ENCODE assay signal across 11 cellular contexts in the genomic region with DNA sequence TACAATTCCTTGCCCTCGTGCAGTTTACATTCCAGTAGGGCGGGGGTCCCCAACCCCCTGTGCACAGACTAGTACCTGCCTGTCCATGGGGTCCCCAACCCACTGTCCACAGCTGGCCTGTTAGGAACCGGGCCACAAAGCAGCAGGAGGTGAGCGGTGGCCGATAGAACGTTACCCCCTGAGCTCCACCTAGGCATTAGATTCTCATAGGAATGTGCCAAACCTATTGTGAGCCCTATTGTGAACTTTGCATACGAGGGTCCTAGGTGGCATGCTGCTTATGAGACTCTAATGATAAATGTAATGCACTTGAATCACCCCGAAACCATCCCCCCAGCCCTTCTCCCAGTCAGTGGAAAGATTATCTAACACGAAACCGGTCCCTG. TPM values are rescaled to one million over a fixed set of nuclear protein-coding genes. Genes with fewer than 3 reads are reported as not detected.
DNase-seq lines count a peak whose midpoint lies in the region; ATAC-seq, FAIRE-seq and TF ChIP-seq lines count a peak whose summit lies in the region.
"Had no signal": no experiment of that assay in that cellular context is flagged by ENCODE, and none has a peak within 500 bp of the region (broad histone marks: within the 10 kb centered on the region; RNA-seq: fewer than 3 reads in every experiment).

No MANE protein-coding gene starts in this region.

- CTCF ChIA-PET in activated B cell treated with CpG ODN at 0.5 μM for 24 hours (lab: Charles Lee), result no interaction called here

- H3K4me3 Mint-ChIP-seq in activated B cell treated with CpG ODN at 0.5 μM for 24 hours, result peak overlapping the region; percentile 66
- peak overlapping the region; percentile 56 for H3K4me3 Mint-ChIP-seq in memory B cell

- 93 to 95% (median 95%) methylated on average over 10 of the region's 10 CpGs for WGBS in small intestine, 3 donors

- H3K36me3 Mint-ChIP-seq in activated B cell treated with CpG ODN at 0.5 μM for 24 hours (ENCODE audit: low read depth) (peaks cover 5% of the 10 kb centered on the region), memory B cell (no peaks in the 10 kb centered on the region)

- POLR2A ChIA-PET in activated B cell treated with CpG ODN at 0.5 μM for 24 hours (lab: Charles Lee), result no interaction called here

- no peak for ATAC-seq in activated B cell treated with CpG ODN at 0.5 μM for 24 hours (ENCODE audit: low read depth)
- ATAC-seq in memory B cell (ENCODE audit: low read depth), result no peak

- H3K27ac Mint-ChIP-seq in activated B cell treated with CpG ODN at 0.5 μM for 24 hours, result no peak overlapping the region
- no peak overlapping the region for H3K27ac Mint-ChIP-seq in memory B cell

- peak overlapping the region; percentile 95 for H3K4me3 ChIP-seq in HFF-Myc (replicated peaks; ENCODE audit: low read depth, low read length)
- H3K4me3 ChIP-seq in small intestine (ENCODE audit: low read depth in 1 of 2, low read length in 2 of 2), result no peak overlapping the region

- TF ChIP-seq CTCF in C4-2B (conservative IDR thresholded peaks at IDR 0.05) (no peak), HFF-Myc (IDR thresholded peaks at IDR 0.05; ENCODE audit: low read depth, low read length, missing control alignments) (no peak), activated B cell treated with CpG ODN at 0.5 μM for 24 hours (IDR thresholded peaks at IDR 0.05) (no peak)

- H3K36me3 ChIP-seq in small intestine (ENCODE audit: control insufficient read depth in 2 of 2, insufficient read depth in 2 of 2, low read length in 2 of 2), result no peaks in the 10 kb centered on the region
- H3K36me3 ChIP-seq: thyroid gland had no signal

- intact Hi-C loops in activated B cell treated with CpG ODN at 0.5 μM for 24 hours (cut with micrococcal nuclease), result loop anchor here (2.0 to 5.0 kb wide), 3 partner anchors 67 to 93 kb away; a partner anchor contains a TSS

- H3K4me1 Mint-ChIP-seq in activated B cell treated with CpG ODN at 0.5 μM for 24 hours (peaks cover 15% of the 10 kb centered on the region), memory B cell (peaks cover 8% of the 10 kb centered on the region)

- H3K27ac ChIP-seq in C4-2B, result peak overlapping the region; percentile 98
- no peak overlapping the region for H3K27ac ChIP-seq in small intestine (ENCODE audit: low read depth in 1 of 2, low read length in 1 of 2)

- H3K9me3 ChIP-seq in small intestine (ENCODE audit: control insufficient read depth, low read depth), result no peaks in the 10 kb centered on the region
- H3K9me3 ChIP-seq: thyroid gland had no signal

- DNase-seq in HFF-Myc (ENCODE audit: extremely low read depth, low read depth), result no peak
- no peak for DNase-seq in activated B cell treated with CpG ODN at 0.5 μM for 24 hours
- no peak for DNase-seq in memory B cell (ENCODE audit: low spot score in 2 of 2)
- DNase-seq in stimulated activated CD8-positive, alpha-beta memory T cell treated with anti-CD3 and anti-CD28 coated beads, Interleukin-4, amount 100 ng/mL, for 48 hours, result no peak
- DNase-seq in small intestine, result no peak
- no peak for DNase-seq in ecto neural progenitor cell (ENCODE audit: low spot score)
- DNase-seq in activated CD4-positive, CD25-positive, alpha-beta regulatory T cell (lab: John Stamatoyannopoulos, UW), result no peak
- DNase-seq: SHP77 treated with DMSO at 0.1 percent for 48 hours, thyroid gland had no signal

- FAIRE-seq in small intestine (lab: Jason Lieb, UNC), result no peak

- no peaks in the 10 kb centered on the region for H3K27me3 ChIP-seq in small intestine (ENCODE audit: control insufficient read depth in 2 of 2, insufficient read depth in 2 of 2, low read length in 2 of 2)
- H3K27me3 ChIP-seq: thyroid gland had no signal

- no peaks in the 10 kb centered on the region for H3K4me1 ChIP-seq in small intestine (ENCODE audit: control insufficient read depth in 2 of 2, insufficient read depth in 1 of 2, low read depth in 1 of 2, low read length in 1 of 2)

- no peaks in the 10 kb centered on the region for H3K9me3 Mint-ChIP-seq in activated B cell treated with CpG ODN at 0.5 μM for 24 hours
- no peaks in the 10 kb centered on the region for H3K9me3 Mint-ChIP-seq in memory B cell

- H3K27me3 Mint-ChIP-seq in activated B cell treated with CpG ODN at 0.5 μM for 24 hours (no peaks in the 10 kb centered on the region), memory B cell (no peaks in the 10 kb centered on the region)

RNA-seq across cellular contexts. Expression of a gene that starts 1.5 kb away (rescaled TPM):
- total RNA-seq in activated B cell treated with CpG ODN at 0.5 μM for 24 hours, result 0.44 and 0.83 TPM in 2 replicates
- polyA plus RNA-seq in small intestine, result 1 to 10 TPM in 2 of 3 donors, under 1 TPM in 1; 0.54 to 3.8 (median 2.7) TPM

RNA-seq across cellular contexts. Expression of a gene that starts 1.5 kb away (rescaled TPM):
- 4.3 and 4.5 TPM in 2 replicates for total RNA-seq in activated B cell treated with CpG ODN at 0.5 μM for 24 hours
- polyA plus RNA-seq in small intestine, result 10 to 100 TPM in 2 of 3 donors, 1 to 10 TPM in 1; 10.0 to 17.2 (median 17.2) TPM

RNA-seq across cellular contexts. Expression of a gene that starts 44.0 kb away (rescaled TPM):
- 12.8 and 13.6 TPM in 2 replicates for total RNA-seq in activated B cell treated with CpG ODN at 0.5 μM for 24 hours
- 1 to 10 TPM; 1.8 to 5.9 (median 3.5) TPM for polyA plus RNA-seq in small intestine
- total RNA-seq: myocyte had no signal
